Comparison of ENCODE assay signal across 10 cellular contexts in genomic region chr3:11724615-11725339, GRCh38.
DNase-seq lines count a peak whose midpoint lies in the region; ATAC-seq and TF ChIP-seq lines count a peak whose summit lies in the region.
"Had no signal": no experiment of that assay in that cellular context is flagged by ENCODE, and none has a peak within 500 bp of the region (broad histone marks: within the 10 kb centered on the region; RNA-seq: fewer than 3 reads in every experiment).

No MANE protein-coding gene starts in this region.

- WGBS in mammary epithelial cell (ENCODE audit: low coverage, missing lambda C conversion rate): 94% methylated on average over 8 of the region's 8 CpGs

- peaks cover 24% of the 10 kb centered on the region for H3K4me1 ChIP-seq in Karpas-422 (ENCODE audit: low read length)
- peaks cover 14% of the 10 kb centered on the region for H3K4me1 ChIP-seq in mammary epithelial cell (ENCODE audit: insufficient read depth, low read length)

- in situ Hi-C loops in mammary epithelial cell (cut with MboI; ENCODE audit: low sequenced_read_pairs in 2 of 2): no loop called here

- peak; percentile 54 for DNase-seq in activated CD8-positive, alpha-beta memory T cell treated with anti-CD3 and anti-CD28 coated beads, Interleukin-2, amount 10 ng/mL, durations not matched to agents 7 days and 5 days
- no peak for DNase-seq in activated CD8-positive, alpha-beta memory T cell treated with anti-CD3 and anti-CD28 coated beads for 24 hours
- DNase-seq in Karpas-422: peak; percentile 71
- peak; percentile 14 for DNase-seq in posterior vena cava (ENCODE audit: low spot score)
- no peak for DNase-seq in mammary epithelial cell
- no peak for DNase-seq in HFFc6
- no peak for DNase-seq in AG20443 (ENCODE audit: low spot score)
- DNase-seq: kidney had no signal

- H3K27ac Mint-ChIP-seq in activated CD8-positive, alpha-beta memory T cell treated with anti-CD3 and anti-CD28 coated beads, Interleukin-2, amount 10 ng/mL, durations not matched to agents 7 days and 5 days: peak overlapping the region; percentile 87
- no peak overlapping the region for H3K27ac Mint-ChIP-seq in HFFc6

- TF ChIP-seq CTCF in mammary epithelial cell (conservative IDR thresholded peaks at IDR 0.05 in 1 of 2, IDR thresholded peaks at IDR 0.05 in 1 of 2; ENCODE audit: extremely low read depth in 1 of 2, insufficient read depth in 1 of 2, low read depth in 1 of 2, low read length in 2 of 2) (no peak), HFFc6 (IDR thresholded peaks at IDR 0.05) (no peak)

- peak; percentile 42 for ATAC-seq in activated CD8-positive, alpha-beta memory T cell treated with anti-CD3 and anti-CD28 coated beads, Interleukin-2, amount 10 ng/mL, durations not matched to agents 7 days and 5 days
- peak; percentile 59 for ATAC-seq in GM21619 (IDR thresholded peaks at IDR 0.05; ENCODE audit: unreplicated experiment)

- dilution Hi-C loops in mammary epithelial cell (cut with HindIII; ENCODE audit: low sequenced_read_pairs): no loop called here

- peaks cover 17% of the 10 kb centered on the region for H3K4me1 Mint-ChIP-seq in activated CD8-positive, alpha-beta memory T cell treated with anti-CD3 and anti-CD28 coated beads, Interleukin-2, amount 10 ng/mL, durations not matched to agents 7 days and 5 days
- peaks cover 11% of the 10 kb centered on the region for H3K4me1 Mint-ChIP-seq in HFFc6 (ENCODE audit: low read depth)

- no peaks in the 10 kb centered on the region for H3K9me3 Mint-ChIP-seq in activated CD8-positive, alpha-beta memory T cell treated with anti-CD3 and anti-CD28 coated beads, Interleukin-2, amount 10 ng/mL, durations not matched to agents 7 days and 5 days (ENCODE audit: low read depth)
- no peaks in the 10 kb centered on the region for H3K9me3 Mint-ChIP-seq in HFFc6

- H2AFZ ChIP-seq in Karpas-422 (ENCODE audit: low read length) (peak overlapping the region; percentile 84), mammary epithelial cell (ENCODE audit: low read depth, low read length) (no peak overlapping the region)

- H3K36me3 Mint-ChIP-seq in activated CD8-positive, alpha-beta memory T cell treated with anti-CD3 and anti-CD28 coated beads, Interleukin-2, amount 10 ng/mL, durations not matched to agents 7 days and 5 days: no peaks in the 10 kb centered on the region
- H3K36me3 Mint-ChIP-seq in HFFc6 (ENCODE audit: low read depth): no peaks in the 10 kb centered on the region

- peaks cover 5% of the 10 kb centered on the region for H3K27me3 Mint-ChIP-seq in activated CD8-positive, alpha-beta memory T cell treated with anti-CD3 and anti-CD28 coated beads, Interleukin-2, amount 10 ng/mL, durations not matched to agents 7 days and 5 days
- peaks cover 17% of the 10 kb centered on the region for H3K27me3 Mint-ChIP-seq in HFFc6 (ENCODE audit: insufficient read depth)

- H3K79me2 ChIP-seq in Karpas-422 (ENCODE audit: low read length): no peaks in the 10 kb centered on the region
- peaks cover 1% of the 10 kb centered on the region for H3K79me2 ChIP-seq in mammary epithelial cell (ENCODE audit: insufficient read depth, low read length)

- H3K4me2 ChIP-seq in Karpas-422 (ENCODE audit: low read depth, low read length, poor library complexity, severe bottlenecking): peak overlapping the region; percentile 76
- no peak overlapping the region for H3K4me2 ChIP-seq in mammary epithelial cell (ENCODE audit: insufficient read depth, low read depth, low read length)

- CTCF ChIA-PET in activated CD8-positive, alpha-beta memory T cell treated with anti-CD3 and anti-CD28 coated beads, Interleukin-2, amount 10 ng/mL, durations not matched to agents 7 days and 5 days (lab: Charles Lee): interaction anchor here (0.8 to 1.5 kb wide), 5 partner anchors 40 to 122 kb away, joined by 3 to 8 read pairs (median 4); partner anchors contain the start of gene TAMM41
- CTCF ChIA-PET in mammary epithelial cell (lab: Charles Lee; ENCODE audit: low non-redundant PET): no interaction called here

- H3K9me2 ChIP-seq in Karpas-422 (replicated peaks; ENCODE audit: insufficient read depth, low read length): no peaks in the 10 kb centered on the region

- H3K27me3 ChIP-seq in Karpas-422 (ENCODE audit: low read length) (no peaks in the 10 kb centered on the region), mammary epithelial cell (ENCODE audit: insufficient read depth, low read length) (peaks cover 3% of the 10 kb centered on the region)
- H3K27me3 ChIP-seq: ascending aorta had no signal

- peak overlapping the region; percentile 79 for H3K9ac ChIP-seq in Karpas-422 (ENCODE audit: low read length)
- H3K9ac ChIP-seq in mammary epithelial cell (ENCODE audit: insufficient read depth, low read length): no peak overlapping the region

- intact Hi-C loops in posterior vena cava (cut with DNase I) (no loop called here), mammary epithelial cell (cut with micrococcal nuclease) (no loop called here)

- H4K20me1 ChIP-seq in Karpas-422 (ENCODE audit: insufficient read depth, low read depth, low read length): no peaks in the 10 kb centered on the region
- H4K20me1 ChIP-seq in mammary epithelial cell (ENCODE audit: insufficient read depth, low read length): no peaks in the 10 kb centered on the region

- H3K36me3 ChIP-seq in Karpas-422 (ENCODE audit: insufficient read depth, low read length): no peaks in the 10 kb centered on the region
- H3K36me3 ChIP-seq in mammary epithelial cell (ENCODE audit: insufficient read depth, low read length): no peaks in the 10 kb centered on the region
- H3K36me3 ChIP-seq: ascending aorta had no signal

- H3K27ac ChIP-seq in Karpas-422 (ENCODE audit: low read length) (peak overlapping the region; percentile 31; the same call in 1 of the 2 replicates), mammary epithelial cell (ENCODE audit: insufficient read depth, low read depth, low read length) (no peak overlapping the region)
- H3K27ac ChIP-seq: ascending aorta had no signal

- BruUV-seq in mammary epithelial cell (replicated peaks; lab: Mats Ljungman, UMichigan): no TSS peak

- H3K9me3 ChIP-seq in Karpas-422 (ENCODE audit: low read length) (no peaks in the 10 kb centered on the region), mammary epithelial cell (replicated peaks; ENCODE audit: insufficient read depth, low read length) (no peaks in the 10 kb centered on the region)
- H3K9me3 ChIP-seq: ascending aorta had no signal

- H3K4me3 ChIP-seq in Karpas-422 (ENCODE audit: low read length) (peak overlapping the region; percentile 78), mammary epithelial cell (replicated peaks in 1 of 3; ENCODE audit: insufficient read depth in 1 of 3, low read depth in 2 of 3, low read length in 3 of 3) (no peak overlapping the region)
- H3K4me3 ChIP-seq: ascending aorta had no signal

- peak overlapping the region; percentile 78 for H3K4me3 Mint-ChIP-seq in activated CD8-positive, alpha-beta memory T cell treated with anti-CD3 and anti-CD28 coated beads, Interleukin-2, amount 10 ng/mL, durations not matched to agents 7 days and 5 days
- H3K4me3 Mint-ChIP-seq in HFFc6: no peak overlapping the region

Comparison
In these comparisons a context has a peak if more than half of its experiments do, and no peak if none do; other contexts are left out.
1. DNase-seq: peak in activated CD8-positive, alpha-beta memory T cell treated with anti-CD3 and anti-CD28 coated beads, Interleukin-2, amount 10 ng/mL, durations not matched to agents 7 days and 5 days (single experiment), Karpas-422 (single experiment) and posterior vena cava (single experiment); none in activated CD8-positive, alpha-beta memory T cell treated with anti-CD3 and anti-CD28 coated beads for 24 hours (single experiment), mammary epithelial cell (single experiment), HFFc6 (single experiment) and AG20443 (single experiment).